In the genomic region with DNA sequence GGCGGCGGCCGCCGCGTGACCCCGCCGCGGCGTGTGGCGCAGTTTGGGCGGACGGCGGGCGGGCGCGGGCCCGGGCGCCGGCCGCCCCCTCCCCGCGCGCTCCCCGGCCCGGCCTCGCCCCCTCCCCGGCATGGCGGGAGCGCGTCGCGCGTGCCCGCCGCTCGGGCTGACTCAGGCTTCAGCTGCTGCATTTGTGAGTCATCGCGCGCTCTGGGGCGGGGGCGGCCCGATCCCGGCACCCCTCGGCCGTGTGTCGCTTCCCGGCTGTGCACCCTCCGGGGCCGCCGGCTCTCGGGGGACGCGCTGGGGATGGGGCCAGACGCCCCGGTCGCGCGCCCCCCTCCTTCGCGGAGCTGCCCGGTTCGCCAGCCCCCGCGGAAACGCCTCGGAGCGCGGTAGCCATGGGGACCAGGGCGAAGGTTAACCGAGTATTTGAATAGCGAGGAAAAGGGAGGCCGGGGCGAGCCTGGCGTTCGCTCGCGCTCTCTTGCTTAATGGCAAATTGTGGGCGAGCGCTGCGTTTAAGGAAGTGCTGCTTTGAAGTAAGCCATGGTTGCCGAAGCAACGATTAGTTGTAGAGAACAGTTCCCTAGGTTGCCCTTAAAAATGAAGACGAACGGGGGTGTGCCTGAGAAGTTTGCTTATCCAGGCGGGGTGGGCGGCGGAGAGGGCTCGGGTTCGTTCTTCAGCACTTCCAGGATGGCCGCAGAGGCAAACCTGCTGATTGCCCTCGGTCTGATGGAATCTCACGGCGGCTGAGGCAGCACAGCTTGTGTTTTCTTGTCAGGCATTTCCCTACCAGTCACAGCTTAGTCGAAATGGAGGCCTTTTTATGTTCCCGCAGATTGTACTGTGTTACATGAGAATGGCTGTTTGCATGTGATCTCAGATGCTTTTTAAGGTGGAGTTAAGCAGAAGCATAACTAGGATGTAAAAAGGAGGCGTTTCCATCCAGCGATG, we compare ENCODE assay signal across 8 cellular contexts. TPM values are rescaled to one million over a fixed set of nuclear protein-coding genes. Genes with fewer than 3 reads are reported as not detected.
A peak's percentile ranks its signal among the peaks of the same experiment; 100 is the strongest.
DNase-seq lines count a peak whose midpoint lies in the region; ATAC-seq and TF ChIP-seq lines count a peak whose summit lies in the region.

No MANE protein-coding gene starts in this region.

- no peaks in the 10 kb centered on the region for H3K27me3 Mint-ChIP-seq in nephron progenitor cell (ENCODE audit: low read depth, poor library complexity)

- H3K27ac Mint-ChIP-seq in nephron progenitor cell: peak overlapping the region; percentile 86

- peaks cover 50% of the 10 kb centered on the region for H3K4me1 Mint-ChIP-seq in nephron progenitor cell

- peaks cover 49% of the 10 kb centered on the region for H3K36me3 Mint-ChIP-seq in nephron progenitor cell (ENCODE audit: low read depth)

- TF ChIP-seq CTCF in nephron progenitor cell (IDR thresholded peaks at IDR 0.05): no peak

- H3K4me3 Mint-ChIP-seq in nephron progenitor cell: peak overlapping the region; percentile 91

- ATAC-seq in GM18858 (IDR thresholded peaks at IDR 0.05; ENCODE audit: unreplicated experiment) (peak; percentile 14), HG03103 (IDR thresholded peaks at IDR 0.05; ENCODE audit: low read depth, unreplicated experiment) (peak; percentile 13)

- H3K9me3 Mint-ChIP-seq in nephron progenitor cell: no peaks in the 10 kb centered on the region

- DNase-seq in A172 (ENCODE audit: low spot score) (peak; percentile 43), RKO (ENCODE audit: low spot score) (peak; percentile 90), fibroblast of the conjunctiva (ENCODE audit: low read depth) (peak; percentile 28), nephron progenitor cell (peak; percentile 64)
- DNase-seq in activated effector memory CD4-positive, alpha-beta T cell treated with anti-CD3 and anti-CD28 coated beads, Interleukin-2, amount 50 U/mL, for 16 hours: peak; percentile 94
- peak; percentile 52 to 77 (median 60) for DNase-seq in stimulated activated naive CD4-positive, alpha-beta T cell (lab: John Stamatoyannopoulos, UW)

RNA-seq across cellular contexts. Expression of gene EIF5, which starts 0.9 kb away (rescaled TPM):
- total RNA-seq in A172 (2014; rRNA removed; shearing (Covaris generic)): 70.8 and 85.0 TPM in 2 replicates

RNA-seq across cellular contexts. Expression of gene MARK3, which starts 50.3 kb away (rescaled TPM):
- total RNA-seq in A172 (2014; rRNA removed; shearing (Covaris generic)): 31.8 and 40.4 TPM in 2 replicates

Comparison
In these comparisons a context has a peak if more than half of its experiments do, and no peak if none do; other contexts are left out.
1. Peak in every context shown above with its lines: DNase-seq and ATAC-seq.
2. DNase-seq: peak in every context shown above with its lines; median percentile 94 in activated effector memory CD4-positive, alpha-beta T cell treated with anti-CD3 and anti-CD28 coated beads, Interleukin-2, amount 50 U/mL, for 16 hours; 90 in RKO; 64 in nephron progenitor cell; 60 in stimulated activated naive CD4-positive, alpha-beta T cell; 43 in A172; 28 in fibroblast of the conjunctiva.